ENCODE assay signal across 8 cellular contexts in the genomic region with DNA sequence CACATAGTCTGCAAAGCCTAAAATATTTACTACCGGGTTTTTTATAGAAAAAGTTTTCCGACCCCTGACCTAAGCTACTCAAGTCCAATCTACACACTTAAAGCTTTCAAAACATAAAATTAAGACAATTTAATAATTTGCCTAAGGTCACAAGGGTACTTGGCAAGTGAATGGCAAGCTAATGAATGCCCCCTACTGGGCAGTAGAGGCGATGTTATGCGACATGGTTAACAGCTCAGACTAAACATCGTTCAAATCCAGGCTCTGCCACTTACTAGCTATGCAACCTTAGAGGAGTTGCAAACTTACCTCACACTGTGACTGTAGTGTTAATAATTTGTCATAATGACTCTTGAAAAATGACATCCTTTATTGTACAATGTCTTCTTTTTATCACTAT.
DNase-seq lines count a peak whose midpoint lies in the region; ATAC-seq and TF ChIP-seq lines count a peak whose summit lies in the region.

No MANE protein-coding gene starts in this region.

- 39 to 51% (median 48%) methylated on average over 5 of the region's 5 CpGs for WGBS in spleen, 5 donors

- no peaks in the 10 kb centered on the region for H3K36me3 ChIP-seq in RWPE2 (ENCODE audit: low read depth)
- no peaks in the 10 kb centered on the region for H3K36me3 ChIP-seq in spleen

- H3K4me3 ChIP-seq in RWPE2 (ENCODE audit: severe bottlenecking) = no peak overlapping the region
- no peak overlapping the region for H3K4me3 ChIP-seq in fibroblast of villous mesenchyme (ENCODE audit: low read depth, low read length)
- H3K4me3 ChIP-seq in spleen = no peak overlapping the region

- TF ChIP-seq POLR2A in spleen (IDR thresholded peaks at IDR 0.05) = no peak

- TF ChIP-seq CTCF in RWPE2 (IDR thresholded peaks at IDR 0.05; ENCODE audit: poor library complexity, severe bottlenecking) (peak; percentile 65), fibroblast of villous mesenchyme (IDR thresholded peaks at IDR 0.05; ENCODE audit: insufficient read depth, low read depth, low read length) (peak; percentile 64), spleen (IDR thresholded peaks at IDR 0.05 in 8 of 11, conservative IDR thresholded peaks at IDR 0.05 in 3 of 11) (peak in 8 of 11 experiments; percentile 22 to 57 (median 46))

- no peak for ATAC-seq in RWPE2 (ENCODE audit: low read depth)

- H3K27ac ChIP-seq in RWPE2 (ENCODE audit: poor library complexity, severe bottlenecking) (no peak overlapping the region), spleen (no peak overlapping the region)

- H3K9me3 ChIP-seq in RWPE2 (ENCODE audit: severe bottlenecking) = no peaks in the 10 kb centered on the region
- H3K9me3 ChIP-seq in spleen = no peaks in the 10 kb centered on the region

- H3K27me3 ChIP-seq in RWPE2 (ENCODE audit: insufficient read depth, poor library complexity, severe bottlenecking) (no peaks in the 10 kb centered on the region), spleen (replicated peaks in 1 of 7) (no peaks in the 10 kb centered on the region)

- intact Hi-C loops in spleen (cut with DNase I; ENCODE audit: low total_unique reads) = no loop called here

- H3K4me1 ChIP-seq in RWPE2 (ENCODE audit: insufficient read depth, poor library complexity, severe bottlenecking) (no peaks in the 10 kb centered on the region), spleen (peaks cover 0 to 9% (median 0%) of the 10 kb centered on the region in 6 donors)

- peak; percentile 7 for DNase-seq in ELR (ENCODE audit: low read depth)
- peak; percentile 18 for DNase-seq in KG1 (lab: John Stamatoyannopoulos, UW)
- no peak for DNase-seq in RWPE2 (ENCODE audit: low spot score)
- peak; percentile 31 for DNase-seq in fibroblast of villous mesenchyme (ENCODE audit: low read depth)
- DNase-seq in spleen = no peak
- no peak for DNase-seq in NCI-H187 treated with DMSO at 0.1 percent for 48 hours (lab: John Stamatoyannopoulos, UW)
- no peak for DNase-seq in GDM1 (lab: John Stamatoyannopoulos, UW)
- DNase-seq in putamen (ENCODE audit: low spot score) = no peak

Comparison
In these comparisons a context has a peak if more than half of its experiments do, and no peak if none do; other contexts are left out.
1. DNase-seq: peak in ELR (single experiment), KG1 (single experiment) and fibroblast of villous mesenchyme (single experiment); none in RWPE2 (single experiment), spleen (single experiment), NCI-H187 treated with DMSO at 0.1 percent for 48 hours (single experiment), GDM1 (single experiment) and putamen (single experiment).
2. Peak in every context shown above with its lines, with median percentiles within 50 percentile points of each other: CTCF ChIP-seq.